In the genomic region with DNA sequence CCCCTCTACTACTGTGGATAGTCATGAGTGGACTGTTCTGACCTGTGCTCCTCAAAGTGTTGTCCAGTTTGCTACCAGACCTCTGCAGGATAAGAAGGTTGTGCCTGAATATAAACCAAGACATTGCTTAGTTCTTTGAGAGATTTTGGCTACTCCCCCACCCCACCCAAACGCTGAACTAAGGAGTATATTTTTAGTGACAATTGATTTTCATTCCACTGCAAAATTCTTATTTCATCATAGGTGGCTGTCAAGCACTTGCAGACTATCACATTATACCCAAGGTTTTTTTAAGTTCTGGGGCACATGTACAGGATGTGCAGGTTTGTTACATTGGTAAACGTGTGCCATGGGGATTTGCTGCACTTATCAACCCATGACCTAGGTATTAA, we compare ENCODE assay signal across 34 cellular contexts. TPM values are rescaled to one million over a fixed set of nuclear protein-coding genes. Genes with fewer than 3 reads are reported as not detected.
"Had no signal": no experiment of that assay in that cellular context is flagged by ENCODE, and none has a peak within 500 bp of the region (broad histone marks: within the 10 kb centered on the region; RNA-seq: fewer than 3 reads in every experiment).

No MANE protein-coding gene starts in this region.

- H3K27ac ChIP-seq: adrenal gland, body of pancreas, brain microvascular endothelial cell, breast epithelium, VCaP had no signal

- H3K9me3 ChIP-seq: adrenal gland, body of pancreas, breast epithelium had no signal

- H3K4me1 ChIP-seq: adrenal gland, body of pancreas, breast epithelium had no signal

- H3K27me3 ChIP-seq: adrenal gland, body of pancreas, brain microvascular endothelial cell, breast epithelium had no signal

- H3K36me3 ChIP-seq: adrenal gland, brain microvascular endothelial cell, breast epithelium had no signal

- H3K4me3 ChIP-seq: adrenal gland, body of pancreas, breast epithelium had no signal

- DNase-seq: activated B cell treated with CpG ODN at 0.5 μM for 24 hours; activated CD4-positive, alpha-beta memory T cell treated with anti-CD3 and anti-CD28 coated beads for 36 hours; activated CD4-positive, alpha-beta T cell treated with anti-CD3 and anti-CD28 coated beads for 4 hours; activated CD4-positive, alpha-beta T cell treated with anti-CD3 and anti-CD28 coated beads, Interleukin-2, amount 10 ng/mL, durations not matched to agents 24 days and 14 days; activated CD4-positive, alpha-beta T cell treated with anti-CD3 and anti-CD28 coated beads, Interleukin-2, amount 50 U/mL, for 1 hour; activated CD4-positive, alpha-beta T cell treated with anti-CD3 and anti-CD28 coated beads, Interleukin-2, amount 50 U/mL, for 4 hours; activated CD4-positive, CD25-positive, alpha-beta regulatory T cell treated with anti-CD3 and anti-CD28 coated beads, Interleukin-2, amount 50 U/mL, for 72 hours; activated CD8-positive, alpha-beta memory T cell treated with anti-CD3 and anti-CD28 coated beads, Interleukin-2, amount 50 U/mL, for 4 hours; activated CD8-positive, alpha-beta T cell treated with anti-CD3 and anti-CD28 coated beads for 36 hours; activated effector memory CD4-positive, alpha-beta T cell treated with anti-CD3 and anti-CD28 coated beads, Interleukin-2, amount 50 U/mL, for 16 hours; activated gamma-delta T cell treated with Interleukin-2 at 50 U/mL for 16 hours; activated naive CD4-positive, alpha-beta T cell; activated naive CD4-positive, alpha-beta T cell treated with anti-CD3 and anti-CD28 coated beads for 36 hours; activated naive CD4-positive, alpha-beta T cell treated with anti-CD3 and anti-CD28 coated beads, Interleukin-2, amount 50 U/mL, for 16 hours; activated naive CD8-positive, alpha-beta T cell treated with anti-CD3 and anti-CD28 coated beads for 36 hours; activated T-cell treated with anti-CD3 and anti-CD28 coated beads for 4 hours; activated T-cell treated with anti-CD3 and anti-CD28 coated beads, Interleukin-2, amount 50 U/mL, for 1 hour; activated T-cell treated with anti-CD3 and anti-CD28 coated beads, Interleukin-2, amount 50 U/mL, for 4 hours; activated T-cell treated with anti-CD3 and anti-CD28 coated beads, Interleukin-2, amount 50 U/mL, for 72 hours; adrenal gland; amniotic stem cell; aorta; body of pancreas; brain microvascular endothelial cell; cerebellar nuclear complex; T-helper 1 cell; T-helper 2 cell; T-helper 9 cell had no signal

- ATAC-seq: activated CD8-positive, alpha-beta T cell treated with anti-CD3 and anti-CD28 coated beads for 36 hours; activated naive CD4-positive, alpha-beta T cell treated with anti-CD3 and anti-CD28 coated beads, Interleukin-2, amount 50 U/mL, for 72 hours; activated T-cell treated with anti-CD3 and anti-CD28 coated beads, Interleukin-2, amount 50 U/mL, for 4 hours; activated T-cell treated with anti-CD3 and anti-CD28 coated beads, Interleukin-2, amount 50 U/mL, for 72 hours; activated T-helper 17 cell treated with anti-CD3 and anti-CD28 coated beads, Interleukin-2, amount 50 U/mL, for 72 hours; body of pancreas had no signal

- FAIRE-seq: astrocyte, TTC549 had no signal

RNA-seq across cellular contexts. Expression of gene NCKAP1, which starts 53.7 kb away (rescaled TPM):
- total RNA-seq: activated B cell treated with CpG ODN at 0.5 μM for 24 hours had no signal
